ENCODE assay signal across 1 cellular context in genomic region chr1:222455188-222455879, GRCh38.
TF ChIP-seq lines count a peak whose summit lies in the region.

No MANE protein-coding gene starts in this region.

TF ChIP-seq in H1, 55 proteins besides CTCF, POLR2A, EP300 and RAD21 (continued from another document):
- TF ChIP-seq ATF2 (IDR thresholded peaks at IDR 0.05; ENCODE audit: low read length) (no peak), EZH2 (IDR thresholded peaks at IDR 0.05; ENCODE audit: low read depth, low read length, severe bottlenecking) (no peak), SIX5 (IDR thresholded peaks at IDR 0.05; ENCODE audit: low read depth, low read length) (no peak), POU5F1 (IDR thresholded peaks at IDR 0.05; ENCODE audit: low read depth, low read length) (no peak), E2F6 (IDR thresholded peaks at IDR 0.05) (no peak), CBX5 (IDR thresholded peaks at IDR 0.05; ENCODE audit: low read depth, low read length) (no peak), JUN (IDR thresholded peaks at IDR 0.05; ENCODE audit: low read depth, low read length) (no peak), TAF7 (optimal IDR thresholded peaks at IDR 0.05; ENCODE audit: borderline replicate concordance, low read depth, low read length) (no peak), GABPA (IDR thresholded peaks at IDR 0.05; ENCODE audit: borderline replicate concordance, insufficient read depth, low read length) (no peak), FOSL1 (IDR thresholded peaks at IDR 0.05; ENCODE audit: insufficient read depth, low read depth, low read length) (no peak), CTBP2 (IDR thresholded peaks at IDR 0.05; ENCODE audit: borderline replicate concordance, insufficient read depth, insufficient read length, low read length) (no peak), MAX (IDR thresholded peaks at IDR 0.05) (peak; percentile 55), YY1 (IDR thresholded peaks at IDR 0.05; ENCODE audit: low read depth, low read length) (0 out of 2 replicates have a peak, but pooled peaks have one; percentile 8), CHD1 (IDR thresholded peaks at IDR 0.05; ENCODE audit: low read depth, low read length) (no peak), NRF1 (IDR thresholded peaks at IDR 0.05; ENCODE audit: low read depth, low read length) (no peak), CHD2 (IDR thresholded peaks at IDR 0.05; ENCODE audit: low read length) (peak; percentile 25; the same call in 1 of the 2 replicates), SP4 (IDR thresholded peaks at IDR 0.05; ENCODE audit: low read length) (no peak), SAP30 (IDR thresholded peaks at IDR 0.05; ENCODE audit: insufficient read depth, insufficient replicate concordance, low read length) (no peak), CHD7 (IDR thresholded peaks at IDR 0.05; ENCODE audit: insufficient replicate concordance, low read length) (no peak), RXRA (IDR thresholded peaks at IDR 0.05; ENCODE audit: insufficient read depth, low read depth, low read length) (no peak), NANOG (IDR thresholded peaks at IDR 0.05; ENCODE audit: insufficient read depth, low read depth, low read length, poor library complexity, severe bottlenecking) (no peak), RNF2 (IDR thresholded peaks at IDR 0.05; ENCODE audit: borderline replicate concordance, low read depth, low read length, missing control alignments, poor library complexity, severe bottlenecking) (no peak), ASH2L (IDR thresholded peaks at IDR 0.05; ENCODE audit: low read length) (no peak), BCL11A (IDR thresholded peaks at IDR 0.05; ENCODE audit: low read depth in 2 of 2, low read length in 2 of 2) (no peak), BRCA1 (IDR thresholded peaks at IDR 0.05; ENCODE audit: low read depth, low read length) (no peak), SRF (IDR thresholded peaks at IDR 0.05; ENCODE audit: low read depth, low read length) (no peak), ATF3 (IDR thresholded peaks at IDR 0.05; ENCODE audit: insufficient read depth, low read depth, low read length) (no peak), SIRT6 (IDR thresholded peaks at IDR 0.05; ENCODE audit: low read length) (no peak), RFX5 (IDR thresholded peaks at IDR 0.05; ENCODE audit: borderline replicate concordance, low read depth, low read length) (no peak), JUND (IDR thresholded peaks at IDR 0.05; ENCODE audit: low read length) (peak; percentile 33; the same call in 1 of the 2 replicates), CREB1 (IDR thresholded peaks at IDR 0.05) (no peak), CEBPB (IDR thresholded peaks at IDR 0.05; ENCODE audit: low read depth, low read length) (peak; percentile 84; the same call in 1 of the 2 replicates), SIN3A (conservative IDR thresholded peaks at IDR 0.05 in 1 of 2, IDR thresholded peaks at IDR 0.05 in 1 of 2; ENCODE audit: low read depth in 1 of 2, low read length in 2 of 2) (0 out of 4 replicates have a peak, but pooled peaks of 1 of the 2 experiments have one; percentile 60), GTF2F1 (IDR thresholded peaks at IDR 0.05; ENCODE audit: borderline replicate concordance, low read depth, low read length) (no peak), RBBP5 (IDR thresholded peaks at IDR 0.05; ENCODE audit: borderline replicate concordance, low read depth, low read length) (no peak), TEAD4 (IDR thresholded peaks at IDR 0.05; ENCODE audit: low read depth, low read length) (0 out of 2 replicates have a peak, but pooled peaks have one; percentile 24), HDAC6 (IDR thresholded peaks at IDR 0.05; ENCODE audit: low read depth, low read length) (no peak), SP1 (IDR thresholded peaks at IDR 0.05; ENCODE audit: low read depth, low read length) (no peak)
TF ChIP-seq in H1: peak in this region for 7.
